In the genomic region with DNA sequence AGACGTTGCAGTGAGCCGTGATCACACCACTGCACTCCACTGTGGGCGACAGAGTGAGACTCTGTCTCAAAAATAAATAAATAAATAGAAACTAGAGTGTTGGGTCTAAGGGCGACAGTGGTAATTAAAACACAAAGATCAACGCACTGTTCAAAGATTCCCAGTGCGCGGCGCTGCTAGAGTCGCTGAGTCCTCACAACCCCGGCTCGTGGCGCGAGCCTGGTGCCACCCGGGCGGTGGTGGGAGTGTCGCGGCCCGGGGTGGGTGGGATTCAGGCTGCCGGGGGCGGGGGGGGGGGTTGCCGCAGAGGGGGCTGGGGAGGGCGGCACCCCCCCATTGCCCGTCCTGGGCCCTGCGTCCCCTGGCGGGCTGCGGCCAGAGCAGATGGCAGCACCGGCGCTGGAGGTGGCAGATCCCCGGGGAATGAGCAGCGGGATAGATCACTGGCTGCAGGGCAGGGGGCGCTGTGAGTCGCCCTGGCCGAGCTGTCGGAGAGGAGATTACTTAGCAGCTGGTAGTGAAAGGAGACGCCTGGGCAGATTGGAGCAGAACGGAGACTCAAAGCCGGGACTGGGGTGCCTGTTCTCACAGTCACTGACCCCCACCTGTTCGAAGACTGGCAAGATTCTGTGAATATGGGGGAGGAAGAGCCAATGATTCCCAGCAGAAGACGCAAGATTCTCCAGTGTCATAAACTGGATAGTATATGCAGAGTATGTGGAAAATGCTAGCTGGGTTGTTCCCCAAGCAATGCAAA, we compare ENCODE assay signal across 8 cellular contexts. TPM values are rescaled to one million over a fixed set of nuclear protein-coding genes. Genes with fewer than 3 reads are reported as not detected.
DNase-seq lines count a peak whose midpoint lies in the region; TF ChIP-seq lines count a peak whose summit lies in the region.

No MANE protein-coding gene starts in this region.

- no peak overlapping the region for H3K4me3 ChIP-seq in AG09309 (ENCODE audit: control insufficient read depth, low read depth, low read length)
- no peak overlapping the region for H3K4me3 ChIP-seq in HEK293 (ENCODE audit: low read depth, low read length)
- peak overlapping the region; percentile 14 to 57 (median 42) for H3K4me3 ChIP-seq in breast epithelium
- H3K4me3 ChIP-seq in iPS-20b (ENCODE audit: low read length), result peak overlapping the region; percentile 53
- H3K4me3 ChIP-seq in skeletal muscle satellite cell (ENCODE audit: low read length), result no peak overlapping the region

- H3K36me3 ChIP-seq in HEK293 (ENCODE audit: control insufficient read depth in 2 of 2, insufficient read depth in 1 of 2, low read length in 2 of 2), result no peaks in the 10 kb centered on the region
- no peaks in the 10 kb centered on the region for H3K36me3 ChIP-seq in breast epithelium
- no peaks in the 10 kb centered on the region for H3K36me3 ChIP-seq in iPS-20b (ENCODE audit: insufficient read depth, low read depth, low read length)
- H3K36me3 ChIP-seq in skeletal muscle satellite cell (ENCODE audit: insufficient read depth, low read length), result no peaks in the 10 kb centered on the region

- H3K9ac ChIP-seq in iPS-20b (ENCODE audit: low read depth, low read length) (no peak overlapping the region), skeletal muscle satellite cell (ENCODE audit: low read depth, low read length) (no peak overlapping the region)

- intact Hi-C loops in breast epithelium (cut with DNase I; ENCODE audit: low total_unique reads), result loop anchor here (10.0 kb wide), 1 partner anchor 52 kb away; a partner anchor contains a TSS

- no peaks in the 10 kb centered on the region for H3K27me3 ChIP-seq in breast epithelium
- H3K27me3 ChIP-seq in iPS-20b (ENCODE audit: insufficient read depth, low read length), result peaks cover 13% of the 10 kb centered on the region; the same call in 1 of the 2 replicates
- H3K27me3 ChIP-seq in skeletal muscle satellite cell (ENCODE audit: control insufficient read depth, insufficient read depth, low read length), result peaks cover 23% of the 10 kb centered on the region

- TF ChIP-seq CTCF in AG09309 (IDR thresholded peaks at IDR 0.05; ENCODE audit: control insufficient read depth, insufficient read depth, low read depth, low read length, missing control alignments) (peak; percentile 69), HEK293 (tag by site-specific recombination; IDR thresholded peaks at IDR 0.05) (0 out of 2 replicates have a peak, but pooled peaks have one; percentile 30), breast epithelium (IDR thresholded peaks at IDR 0.05) (peak in 2 of 3 donors; percentile 40 to 41), RWPE1 (conservative IDR thresholded peaks at IDR 0.05; ENCODE audit: low read depth) (no peak)

- no peak for TF ChIP-seq POLR2A in breast epithelium (IDR thresholded peaks at IDR 0.05)

- peaks cover 15% of the 10 kb centered on the region for H3K4me1 ChIP-seq in HEK293 (ENCODE audit: control insufficient read depth, insufficient read depth, low read length)
- H3K4me1 ChIP-seq in breast epithelium, result peaks cover 0 to 13% of the 10 kb centered on the region in 2 donors
- H3K4me1 ChIP-seq in iPS-20b (ENCODE audit: insufficient read depth, low read length), result peaks cover 3% of the 10 kb centered on the region; the same call in 1 of the 2 replicates
- peaks cover 31% of the 10 kb centered on the region for H3K4me1 ChIP-seq in skeletal muscle satellite cell (ENCODE audit: control insufficient read depth, insufficient read depth, low read length)

- H3K9me3 ChIP-seq in HEK293 (ENCODE audit: control insufficient read depth, insufficient read depth, low read depth, low read length) (no peaks in the 10 kb centered on the region), breast epithelium (no peaks in the 10 kb centered on the region), iPS-20b (ENCODE audit: insufficient read depth, low read depth, low read length) (no peaks in the 10 kb centered on the region), skeletal muscle satellite cell (replicated peaks; ENCODE audit: low read length) (no peaks in the 10 kb centered on the region)

- peak overlapping the region; percentile 51 for H3K4me2 ChIP-seq in skeletal muscle satellite cell (ENCODE audit: low read length)

- H3K27ac ChIP-seq in HEK293 (ENCODE audit: extremely low read depth, low read depth, low read length) (no peak overlapping the region), breast epithelium (peak overlapping the region in 1 of 2 donors; percentile 13), iPS-20b (ENCODE audit: low read length) (no peak overlapping the region), RWPE1 (no peak overlapping the region)

- POLR2A ChIA-PET in HEK293 (lab: Yijun Ruan, JAX), result no interaction called here
- POLR2A ChIA-PET in RWPE1 (lab: Yijun Ruan, JAX; ENCODE audit: low non-redundant PET), result no interaction called here

- CTCF ChIA-PET in HEK293 (lab: Yijun Ruan, JAX) (interaction anchor here (0.6 to 3.6 kb wide), 11 partner anchors 11 to 187 kb away, joined by 3 to 24 read pairs (median 4); a partner anchor contains a TSS), RWPE1 (lab: Yijun Ruan, JAX) (no interaction called here)

- DNase-seq in AG09309 (ENCODE audit: low read depth), result no peak
- peak in 3 of 5 experiments; percentile 16 to 41 (median 38) for DNase-seq in T-helper 2 cell
- DNase-seq in breast epithelium (ENCODE audit: low spot score in 2 of 2), result peak; percentile 50 to 65
- DNase-seq in RWPE1 (ENCODE audit: low spot score), result no peak
- no peak for DNase-seq in NCI-H1105 treated with DMSO at 0.1 percent for 48 hours (lab: John Stamatoyannopoulos, UW)

TF ChIP-seq in HEK293, 187 proteins besides CTCF, POLR2A, EP300 and RAD21:
- TF ChIP-seq YY2 (tag by site-specific recombination; IDR thresholded peaks at IDR 0.05) (no peak), BCL11B (tag by site-specific recombination; IDR thresholded peaks at IDR 0.05; ENCODE audit: low read depth) (no peak), ZNF10 (tag by site-specific recombination; IDR thresholded peaks at IDR 0.05) (no peak), TRIM28 (IDR thresholded peaks at IDR 0.05; ENCODE audit: borderline replicate concordance, low read length) (no peak), ZNF501 (tag by site-specific recombination; IDR thresholded peaks at IDR 0.05) (no peak), ZNF621 (tag by site-specific recombination; IDR thresholded peaks at IDR 0.05) (no peak), PRDM1 (tag by site-specific recombination; IDR thresholded peaks at IDR 0.05) (no peak), ZNF341 (tag by site-specific recombination; IDR thresholded peaks at IDR 0.05; ENCODE audit: low read depth) (no peak), ZSCAN23 (tag by site-specific recombination; IDR thresholded peaks at IDR 0.05) (no peak), ZFP69B (tag by site-specific recombination; IDR thresholded peaks at IDR 0.05) (no peak), ZNF561 (tag by site-specific recombination; IDR thresholded peaks at IDR 0.05; ENCODE audit: borderline replicate concordance) (no peak), ZNF548 (tag by site-specific recombination; IDR thresholded peaks at IDR 0.05) (no peak), HOXD13 (CRISPR knock-in tag; IDR thresholded peaks at IDR 0.05; ENCODE audit: borderline replicate concordance) (no peak), ZNF596 (tag by site-specific recombination; IDR thresholded peaks at IDR 0.05) (no peak), MZF1 (tag by site-specific recombination; IDR thresholded peaks at IDR 0.05; ENCODE audit: borderline replicate concordance) (no peak)
- TF ChIP-seq, protein P1, sequence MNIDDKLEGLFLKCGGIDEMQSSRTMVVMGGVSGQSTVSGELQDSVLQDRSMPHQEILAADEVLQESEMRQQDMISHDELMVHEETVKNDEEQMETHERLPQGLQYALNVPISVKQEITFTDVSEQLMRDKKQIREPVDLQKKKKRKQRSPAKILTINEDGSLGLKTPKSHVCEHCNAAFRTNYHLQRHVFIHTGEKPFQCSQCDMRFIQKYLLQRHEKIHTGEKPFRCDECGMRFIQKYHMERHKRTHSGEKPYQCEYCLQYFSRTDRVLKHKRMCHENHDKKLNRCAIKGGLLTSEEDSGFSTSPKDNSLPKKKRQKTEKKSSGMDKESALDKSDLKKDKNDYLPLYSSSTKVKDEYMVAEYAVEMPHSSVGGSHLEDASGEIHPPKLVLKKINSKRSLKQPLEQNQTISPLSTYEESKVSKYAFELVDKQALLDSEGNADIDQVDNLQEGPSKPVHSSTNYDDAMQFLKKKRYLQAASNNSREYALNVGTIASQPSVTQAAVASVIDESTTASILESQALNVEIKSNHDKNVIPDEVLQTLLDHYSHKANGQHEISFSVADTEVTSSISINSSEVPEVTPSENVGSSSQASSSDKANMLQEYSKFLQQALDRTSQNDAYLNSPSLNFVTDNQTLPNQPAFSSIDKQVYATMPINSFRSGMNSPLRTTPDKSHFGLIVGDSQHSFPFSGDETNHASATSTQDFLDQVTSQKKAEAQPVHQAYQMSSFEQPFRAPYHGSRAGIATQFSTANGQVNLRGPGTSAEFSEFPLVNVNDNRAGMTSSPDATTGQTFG (tag by site-specific recombination; IDR thresholded peaks at IDR 0.05; ENCODE audit: borderline replicate concordance), result no peak
- TF ChIP-seq, protein P2, sequence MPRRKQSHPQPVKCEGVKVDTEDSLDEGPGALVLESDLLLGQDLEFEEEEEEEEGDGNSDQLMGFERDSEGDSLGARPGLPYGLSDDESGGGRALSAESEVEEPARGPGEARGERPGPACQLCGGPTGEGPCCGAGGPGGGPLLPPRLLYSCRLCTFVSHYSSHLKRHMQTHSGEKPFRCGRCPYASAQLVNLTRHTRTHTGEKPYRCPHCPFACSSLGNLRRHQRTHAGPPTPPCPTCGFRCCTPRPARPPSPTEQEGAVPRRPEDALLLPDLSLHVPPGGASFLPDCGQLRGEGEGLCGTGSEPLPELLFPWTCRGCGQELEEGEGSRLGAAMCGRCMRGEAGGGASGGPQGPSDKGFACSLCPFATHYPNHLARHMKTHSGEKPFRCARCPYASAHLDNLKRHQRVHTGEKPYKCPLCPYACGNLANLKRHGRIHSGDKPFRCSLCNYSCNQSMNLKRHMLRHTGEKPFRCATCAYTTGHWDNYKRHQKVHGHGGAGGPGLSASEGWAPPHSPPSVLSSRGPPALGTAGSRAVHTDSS (tag by site-specific recombination; IDR thresholded peaks at IDR 0.05), result no peak

RNA-seq across cellular contexts. Expression of a gene that starts 30.2 kb away (rescaled TPM):
- under 1 TPM in 1 of 3 donors, not detected in 2; 0.44 TPM for total RNA-seq in breast epithelium
- not detected in 2 replicates for total RNA-seq in skeletal muscle satellite cell (2012; rRNA removed)

RNA-seq across cellular contexts. Expression of a gene that starts 54.9 kb away (rescaled TPM):
- total RNA-seq in breast epithelium, result 1 to 10 TPM in 1 of 3 donors, under 1 TPM in 1, not detected in 1; 0.33 to 2.2 TPM
- total RNA-seq in skeletal muscle satellite cell (2012; rRNA removed), result 2.3 and 2.8 TPM in 2 replicates

RNA-seq across cellular contexts. Expression of a gene that starts 55.2 kb away (rescaled TPM):
- 10 to 100 TPM; 20.2 to 34.7 (median 25.9) TPM for total RNA-seq in breast epithelium
- 45.2 and 49.4 TPM in 2 replicates for total RNA-seq in skeletal muscle satellite cell (2012; rRNA removed)

Comparison
In these comparisons a context has a peak if more than half of its experiments do, and no peak if none do; other contexts are left out.
1. DNase-seq: peak in T-helper 2 cell (3 of 5) and breast epithelium (2 of 2); none in AG09309 (single experiment), RWPE1 (single experiment) and NCI-H1105 treated with DMSO at 0.1 percent for 48 hours (single experiment).
2. H3K4me3 ChIP-seq: peak in breast epithelium (3 of 3) and iPS-20b (single experiment); none in AG09309 (single experiment), HEK293 (single experiment) and skeletal muscle satellite cell (single experiment).